ENCODE assay signal across 10 cellular contexts in genomic region chr2:191171708-191172355, GRCh38. TPM values are rescaled to one million over a fixed set of nuclear protein-coding genes. Genes with fewer than 3 reads are reported as not detected.
DNase-seq lines count a peak whose midpoint lies in the region; ATAC-seq and TF ChIP-seq lines count a peak whose summit lies in the region.
"Had no signal": no experiment of that assay in that cellular context is flagged by ENCODE, and none has a peak within 500 bp of the region (broad histone marks: within the 10 kb centered on the region; RNA-seq: fewer than 3 reads in every experiment).

No MANE protein-coding gene starts in this region.

- TF ChIP-seq CTCF in Panc1 (IDR thresholded peaks at IDR 0.05) (no peak), parathyroid adenoma (IDR thresholded peaks at IDR 0.05) (no peak)

- no peaks in the 10 kb centered on the region for H3K79me2 ChIP-seq in parathyroid adenoma

- BruUV-seq in Panc1 (replicated peaks; lab: Mats Ljungman, UMichigan): no TSS peak

- H3K9ac ChIP-seq in parathyroid adenoma: no peak overlapping the region

- H3K27ac ChIP-seq in Panc1 (ENCODE audit: low read length) (peak overlapping the region; percentile 74), esophagus (ENCODE audit: low read depth in 2 of 2, low read length in 1 of 2) (peak overlapping the region; percentile 7 to 17), parathyroid adenoma (no peak overlapping the region), aorta (ENCODE audit: low read depth in 1 of 2, low read length in 2 of 2) (no peak overlapping the region)

- H3K4me1 ChIP-seq in Panc1 (ENCODE audit: control insufficient read depth, insufficient read depth, low read length) (peaks cover 33% of the 10 kb centered on the region), esophagus (ENCODE audit: control insufficient read depth in 2 of 2, insufficient read depth in 2 of 2, low read length in 1 of 2) (peaks cover 0 to 2% of the 10 kb centered on the region in 2 donors), parathyroid adenoma (peaks cover 12% of the 10 kb centered on the region), aorta (ENCODE audit: control insufficient read depth in 1 of 2, insufficient read depth in 2 of 2, low read length in 2 of 2) (peaks cover 0 to 15% of the 10 kb centered on the region in 2 donors)

- peak overlapping the region; percentile 44 for H2AFZ ChIP-seq in parathyroid adenoma

- H3K27me3 ChIP-seq in Panc1 (ENCODE audit: control insufficient read depth, insufficient read depth, low read length) (no peaks in the 10 kb centered on the region), esophagus (ENCODE audit: control insufficient read depth in 1 of 2, insufficient read depth in 2 of 2, low read length in 2 of 2) (no peaks in the 10 kb centered on the region), parathyroid adenoma (ENCODE audit: control insufficient read depth, insufficient read depth, low read length) (no peaks in the 10 kb centered on the region), aorta (ENCODE audit: control insufficient read depth in 1 of 2, insufficient read depth in 2 of 2, low read length in 1 of 2) (no peaks in the 10 kb centered on the region)

- H3K4me2 ChIP-seq in parathyroid adenoma (ENCODE audit: low read length): no peak overlapping the region

- H3K9me3 ChIP-seq in Panc1 (ENCODE audit: control insufficient read depth, insufficient read depth, low read depth, low read length) (no peaks in the 10 kb centered on the region), esophagus (ENCODE audit: control insufficient read depth in 2 of 2, insufficient read depth in 1 of 2, low read depth in 1 of 2, low read length in 1 of 2) (no peaks in the 10 kb centered on the region), parathyroid adenoma (ENCODE audit: control insufficient read depth, low read length) (no peaks in the 10 kb centered on the region), aorta (ENCODE audit: control insufficient read depth, low read length) (no peaks in the 10 kb centered on the region)

- in situ Hi-C loops in Panc1 (cut with HindIII; ENCODE audit: low pct_unique_long_range_greater_than_20kb, low sequenced_read_pairs): no loop called here

- intact Hi-C loops in Panc1 (cut with micrococcal nuclease; ENCODE audit: unreplicated experiment) (no loop called here), head of caudate nucleus (cut with DNase I) (no loop called here), aorta (cut with DNase I) (loop anchor here in 1 of 2 donors (10.0 kb wide), 1 partner anchor 53 kb away; no protein-coding TSS in a partner anchor)

- ATAC-seq in Panc1: peak; percentile 56
- ATAC-seq in GM21717 (IDR thresholded peaks at IDR 0.05; ENCODE audit: unreplicated experiment): no peak
- no peak for ATAC-seq in aorta (ENCODE audit: low FRiP score)

- WGBS in esophagus, 2 donors: 38 to 56% methylated on average over 2 of the region's 2 CpGs
- WGBS in aorta, 2 donors: 8 to 11% methylated on average over 2 of the region's 2 CpGs

- H3K4me3 ChIP-seq in Panc1 (ENCODE audit: low read depth in 2 of 2, low read length in 2 of 2) (no peak overlapping the region), esophagus (ENCODE audit: low read depth in 1 of 2, low read length in 2 of 2) (no peak overlapping the region), parathyroid adenoma (ENCODE audit: low read depth, low read length) (no peak overlapping the region), aorta (ENCODE audit: low read length in 2 of 2) (no peak overlapping the region)

- CTCF ChIA-PET in Panc1 (lab: Charles Lee): no interaction called here

- POLR2A ChIA-PET in Panc1 (lab: Charles Lee): no interaction called here

- DNase-seq in GM03348 (ENCODE audit: low spot score) (peak; percentile 75), Panc1 (ENCODE audit: low read depth, low spot score) (no peak), head of caudate nucleus (no peak), SKM-1 treated with dmso at 0.1 percent for 144 hours (lab: John Stamatoyannopoulos, UW; ENCODE audit: unreplicated experiment) (no peak), aorta (no peak)
- DNase-seq: kidney; stimulated activated CD4-positive, alpha-beta T cell treated with anti-CD3 and anti-CD28 coated beads, Interleukin-4, amount 100 ng/mL, for 4 hours had no signal

- H3K36me3 ChIP-seq in Panc1 (ENCODE audit: control insufficient read depth, insufficient read depth, low read length) (no peaks in the 10 kb centered on the region), esophagus (ENCODE audit: control insufficient read depth in 2 of 2, insufficient read depth in 2 of 2, low read length in 1 of 2) (no peaks in the 10 kb centered on the region), parathyroid adenoma (ENCODE audit: control insufficient read depth, insufficient read depth, low read length) (no peaks in the 10 kb centered on the region), aorta (ENCODE audit: control insufficient read depth in 1 of 2, insufficient read depth in 2 of 2, low read length in 1 of 2) (no peaks in the 10 kb centered on the region)

RNA-seq across cellular contexts. Expression of gene STAT4, which starts 21.0 kb away (rescaled TPM):
- total RNA-seq in Panc1 (2021; ENCODE audit: unreplicated experiment) (0.05 TPM), aorta (1 to 10 TPM; 3.8 to 7.7 TPM)
- polyA plus RNA-seq in Panc1 (2012; ENCODE audit: insufficient read length): not detected
- polyA plus RNA-seq in esophagus (under 1 TPM; 0.67 to 0.75 TPM), aorta (1 to 10 TPM; 1.1 to 2.2 TPM)

Comparison
In these comparisons a context has a peak if more than half of its experiments do, and no peak if none do; other contexts are left out.
1. H3K27ac ChIP-seq: peak in Panc1 (single experiment) and esophagus (2 of 2); none in parathyroid adenoma (single experiment) and aorta (0 of 2).